ENCODE assay signal across 26 cellular contexts in genomic region chr1:97482022-97482421, GRCh38.
"Had no signal": no experiment of that assay in that cellular context is flagged by ENCODE, and none has a peak within 500 bp of the region (broad histone marks: within the 10 kb centered on the region; RNA-seq: fewer than 3 reads in every experiment).

No MANE protein-coding gene starts in this region.

- H3K27me3 ChIP-seq: stomach, suprapubic skin, testis, thyroid gland, tibial artery, tibial nerve, transverse colon, upper lobe of left lung, upper lobe of right lung, uterus, vagina had no signal

- H3K4me1 ChIP-seq: stomach, suprapubic skin, testis, thyroid gland, tibial artery, tibial nerve, transverse colon, upper lobe of left lung, upper lobe of right lung, uterus, vagina had no signal

- DNase-seq: stimulated activated CD4-positive, alpha-beta T cell treated with anti-CD3 and anti-CD28 coated beads, Interleukin-2, amount 100 ng/mL, for 48 hours; stimulated activated CD4-positive, alpha-beta T cell treated with anti-CD3 and anti-CD28 coated beads, Interleukin-4, amount 100 ng/mL, for 1 hour; stimulated activated CD4-positive, alpha-beta T cell treated with anti-CD3 and anti-CD28 coated beads, Interleukin-4, amount 100 ng/mL, for 24 hours; stimulated activated CD4-positive, alpha-beta T cell treated with anti-CD3 and anti-CD28 coated beads, Interleukin-4, amount 100 ng/mL, for 4 hours; stimulated activated CD8-positive, alpha-beta memory T cell treated with anti-CD3 and anti-CD28 coated beads, Interleukin-4, amount 100 ng/mL, for 48 hours; stimulated activated naive B cell treated with anti-CD40 and anti-IgM and Interleukin-4, amounts not matched to agents 10 μg/mL and 1 μg/mL and 100 μg/mL, for 72 hours; stimulated activated naive CD4-positive, alpha-beta T cell; stimulated activated naive CD4-positive, alpha-beta T cell treated with Interleukin-2 at 50 U/mL for 16 hours; stimulated activated naive CD8-positive, alpha-beta T cell treated with anti-CD3 and anti-CD28 coated beads, Interleukin-15, amount 100 ng/mL, for 72 hours; stimulated activated naive CD8-positive, alpha-beta T cell treated with anti-CD3 and anti-CD28 coated beads, Interleukin-15, Interleukin-2, amounts not matched to agents 100 U/mL and 50 U/mL, for 24 hours; stomach; substantia nigra; testis; thyroid gland; tibial artery; transverse colon; trophoblast cell; upper lobe of left lung; upper lobe of right lung; uterus had no signal

- H3K36me3 ChIP-seq: stomach, suprapubic skin, thoracic aorta, thyroid gland, tibial artery, transverse colon, upper lobe of left lung, upper lobe of right lung, uterus, vagina had no signal

- H3K27ac ChIP-seq: stomach, suprapubic skin, testis, thoracic aorta, thyroid gland, tibial artery, tibial nerve, transverse colon, upper lobe of left lung, upper lobe of right lung, uterus, vagina had no signal

- H3K4me3 ChIP-seq: stomach, suprapubic skin, testis, thoracic aorta, thyroid gland, tibial artery, tibial nerve, transverse colon, upper lobe of left lung, upper lobe of right lung, uterus, vagina had no signal

- ATAC-seq: stimulated activated effector memory CD8-positive, alpha-beta T cell treated with anti-CD3 and anti-CD28 coated beads, Interleukin-12 subunit alpha, Interleukin-12 subunit beta, amount 100 ng/mL, for 72 hours; stimulated activated memory B cell treated with anti-CD40 and anti-IgM and Interleukin-4, amounts not matched to agents 10 μg/mL and 1 μg/mL and 100 μg/mL, for 72 hours; stimulated activated naive B cell treated with anti-CD40 and anti-IgM and Interleukin-4, amounts not matched to agents 10 μg/mL and 1 μg/mL and 100 μg/mL, for 72 hours; stimulated activated naive CD8-positive, alpha-beta T cell treated with anti-CD3 and anti-CD28 coated beads, Interleukin-15, amount 100 ng/mL, for 72 hours; stimulated activated naive CD8-positive, alpha-beta T cell treated with anti-CD3 and anti-CD28 coated beads, Interleukin-15, Interleukin-2, amounts not matched to agents 100 U/mL and 50 U/mL, for 24 hours; upper lobe of right lung had no signal

- H3K9me3 ChIP-seq: suprapubic skin, testis, thoracic aorta, thyroid gland, transverse colon, upper lobe of left lung, upper lobe of right lung, uterus, vagina had no signal
